ENCODE assay signal across 19 cellular contexts in genomic region chr7:22879285-22879684, GRCh38. TPM values are rescaled to one million over a fixed set of nuclear protein-coding genes. Genes with fewer than 3 reads are reported as not detected.
DNase-seq lines count a peak whose midpoint lies in the region; ATAC-seq and TF ChIP-seq lines count a peak whose summit lies in the region.
"Had no signal": no experiment of that assay in that cellular context is flagged by ENCODE, and none has a peak within 500 bp of the region (broad histone marks: within the 10 kb centered on the region; RNA-seq: fewer than 3 reads in every experiment).

No MANE protein-coding gene starts in this region.

- H3K79me1 ChIP-seq in mesendoderm (ENCODE audit: low read length): no peaks in the 10 kb centered on the region

- H3K4me3 ChIP-seq in GM23338 (no peak overlapping the region), mesendoderm (ENCODE audit: low read length) (no peak overlapping the region)
- H3K4me3 ChIP-seq: Peyer's patch had no signal

- no peak overlapping the region for H3K4me2 ChIP-seq in GM23338
- no peak overlapping the region for H3K4me2 ChIP-seq in mesendoderm (ENCODE audit: low read length)
- H3K4me2 ChIP-seq: KMS-11 had no signal

- H4K5ac ChIP-seq in mesendoderm (ENCODE audit: low read length): no peak overlapping the region

- TF ChIP-seq CTCF in GM23338 (conservative IDR thresholded peaks at IDR 0.05; ENCODE audit: low read depth in 2 of 2): no peak

- H2AFZ ChIP-seq in GM23338: peak overlapping the region; percentile 89

- WGBS in mesendoderm (ENCODE audit: extremely low coverage, insufficient coverage, low lambda C conversion rate): no CpG with 5 or more reads among the region's 4 CpGs

- peaks cover 10% of the 10 kb centered on the region; the same call in 2 of the 3 replicates for H3K9me3 Mint-ChIP-seq in GM23338

- no peak overlapping the region for H4K8ac ChIP-seq in mesendoderm (ENCODE audit: low read depth, low read length)

- no peaks in the 10 kb centered on the region for H4K20me1 ChIP-seq in GM23338 (replicated peaks; ENCODE audit: insufficient read depth)

- no peaks in the 10 kb centered on the region for H3F3A ChIP-seq in GM23338 (replicated peaks; ENCODE audit: low read depth)

- no peak overlapping the region for H2BK5ac ChIP-seq in mesendoderm (ENCODE audit: low read length)

- H3K23ac ChIP-seq in mesendoderm (ENCODE audit: low read length): no peak overlapping the region

- H3K4me1 Mint-ChIP-seq in GM23338: peaks cover 7% of the 10 kb centered on the region; the same call in 2 of the 3 replicates

- H3K4ac ChIP-seq in mesendoderm (ENCODE audit: low read depth, low read length): no peak overlapping the region

- H3K9ac ChIP-seq in mesendoderm (ENCODE audit: low read length): no peak overlapping the region
- H3K9ac ChIP-seq: KMS-11 had no signal

- H3K56ac ChIP-seq in mesendoderm (ENCODE audit: low read length): peak overlapping the region; percentile 54

- no peak overlapping the region for H2AK5ac ChIP-seq in mesendoderm (ENCODE audit: low read length)

- H3K27ac ChIP-seq in GM23338 (ENCODE audit: low read depth) (no peak overlapping the region), mesendoderm (ENCODE audit: low read depth, low read length) (no peak overlapping the region)
- H3K27ac ChIP-seq: KMS-11, Peyer's patch had no signal

- H3K27me3 Mint-ChIP-seq in GM23338 (ENCODE audit: insufficient read depth, low read depth, poor library complexity): peaks cover 6% of the 10 kb centered on the region

- DNase-seq in GM23338 (ENCODE audit: low spot score) (no peak), NOMO-1 (lab: John Stamatoyannopoulos, UW; ENCODE audit: unreplicated experiment in 2 of 2) (peak; percentile 27 to 54), SKM-1 (lab: John Stamatoyannopoulos, UW; ENCODE audit: unreplicated experiment) (peak; percentile 38), mesendoderm (no peak), Ammon's horn (ENCODE audit: low spot score) (no peak), activated T-cell treated with anti-CD3 and anti-CD28 coated beads for 4 hours (no peak), Right ventricle myocardium superior (no peak)
- DNase-seq: ACHN, DMS79 treated with DMSO at 0.1 percent for 48 hours, NCI-H1092 treated with DMSO at 0.1 percent for 48 hours, NCI-H146, NCI-H2029 treated with DMSO at 0.1 percent for 48 hours, NCI-H2171, Peyer's patch, T-helper 1 cell, T-helper 9 cell had no signal

- ATAC-seq in GM23338: no peak
- no peak for ATAC-seq in HG03439 (IDR thresholded peaks at IDR 0.05; ENCODE audit: unreplicated experiment)
- no peak for ATAC-seq in Right ventricle myocardium superior (ENCODE audit: poor library complexity)

- H3K79me2 ChIP-seq in GM23338 (replicated peaks; ENCODE audit: insufficient read depth) (no peaks in the 10 kb centered on the region), mesendoderm (ENCODE audit: control insufficient read depth, insufficient read depth, low read length) (no peaks in the 10 kb centered on the region)

- H2BK15ac ChIP-seq in mesendoderm (replicated peaks; ENCODE audit: low read depth): no peak overlapping the region

- peaks cover under 1% of the 10 kb centered on the region; the same call in 1 of the 2 replicates for H3K9me2 ChIP-seq in GM23338 (ENCODE audit: insufficient read depth)

- intact Hi-C loops in Right ventricle myocardium superior (cut with DNase I): no loop called here

- H3K4me3 Mint-ChIP-seq in GM23338: no peak overlapping the region

- 0 out of 3 replicates have a peak, but pooled peaks cover 3% of the 10 kb centered on the region for H3K36me3 Mint-ChIP-seq in GM23338 (ENCODE audit: low read depth)
- H3K36me3 Mint-ChIP-seq: CD14-positive monocyte had no signal

- H3K36me3 ChIP-seq in GM23338 (ENCODE audit: insufficient read depth): no peaks in the 10 kb centered on the region
- no peaks in the 10 kb centered on the region for H3K36me3 ChIP-seq in mesendoderm (ENCODE audit: control insufficient read depth, insufficient read depth, low read length)
- H3K36me3 ChIP-seq: Peyer's patch had no signal

- H2BK120ac ChIP-seq in mesendoderm (ENCODE audit: low read depth, low read length): no peak overlapping the region

- no peak overlapping the region for H3K18ac ChIP-seq in mesendoderm (ENCODE audit: low read length)

- H3K4me1 ChIP-seq in GM23338 (ENCODE audit: insufficient read depth) (no peaks in the 10 kb centered on the region), mesendoderm (ENCODE audit: control insufficient read depth, low read depth, low read length) (peaks cover 7% of the 10 kb centered on the region)
- H3K4me1 ChIP-seq: Peyer's patch had no signal

- no peaks in the 10 kb centered on the region for H3K27me3 ChIP-seq in GM23338 (ENCODE audit: insufficient read depth)
- H3K27me3 ChIP-seq in mesendoderm (ENCODE audit: insufficient read depth, low read length, poor library complexity): no peaks in the 10 kb centered on the region
- H3K27me3 ChIP-seq: Peyer's patch had no signal

- no peak overlapping the region for H3K27ac Mint-ChIP-seq in GM23338

TF ChIP-seq in GM23338, 12 proteins besides CTCF, POLR2A, EP300 and RAD21 (continues in another document):
- TF ChIP-seq EZH2phosphoT487 (IDR thresholded peaks at IDR 0.05; ENCODE audit: unreplicated experiment) (no peak), ZNF114 (CRISPR knock-in tag; IDR thresholded peaks at IDR 0.05) (no peak), NANOG (IDR thresholded peaks at IDR 0.05; ENCODE audit: borderline replicate concordance) (no peak), ZNF331 (CRISPR knock-in tag; IDR thresholded peaks at IDR 0.05; ENCODE audit: low read depth) (no peak), JUNB (IDR thresholded peaks at IDR 0.05; ENCODE audit: unreplicated experiment) (no peak), STAT1 (IDR thresholded peaks at IDR 0.05; ENCODE audit: unreplicated experiment) (no peak), EZH2 (IDR thresholded peaks at IDR 0.05; ENCODE audit: low read depth, unreplicated experiment) (no peak), POLR2AphosphoS5 (IDR thresholded peaks at IDR 0.05; ENCODE audit: low read depth) (no peak)
- TF ChIP-seq, protein P1, sequence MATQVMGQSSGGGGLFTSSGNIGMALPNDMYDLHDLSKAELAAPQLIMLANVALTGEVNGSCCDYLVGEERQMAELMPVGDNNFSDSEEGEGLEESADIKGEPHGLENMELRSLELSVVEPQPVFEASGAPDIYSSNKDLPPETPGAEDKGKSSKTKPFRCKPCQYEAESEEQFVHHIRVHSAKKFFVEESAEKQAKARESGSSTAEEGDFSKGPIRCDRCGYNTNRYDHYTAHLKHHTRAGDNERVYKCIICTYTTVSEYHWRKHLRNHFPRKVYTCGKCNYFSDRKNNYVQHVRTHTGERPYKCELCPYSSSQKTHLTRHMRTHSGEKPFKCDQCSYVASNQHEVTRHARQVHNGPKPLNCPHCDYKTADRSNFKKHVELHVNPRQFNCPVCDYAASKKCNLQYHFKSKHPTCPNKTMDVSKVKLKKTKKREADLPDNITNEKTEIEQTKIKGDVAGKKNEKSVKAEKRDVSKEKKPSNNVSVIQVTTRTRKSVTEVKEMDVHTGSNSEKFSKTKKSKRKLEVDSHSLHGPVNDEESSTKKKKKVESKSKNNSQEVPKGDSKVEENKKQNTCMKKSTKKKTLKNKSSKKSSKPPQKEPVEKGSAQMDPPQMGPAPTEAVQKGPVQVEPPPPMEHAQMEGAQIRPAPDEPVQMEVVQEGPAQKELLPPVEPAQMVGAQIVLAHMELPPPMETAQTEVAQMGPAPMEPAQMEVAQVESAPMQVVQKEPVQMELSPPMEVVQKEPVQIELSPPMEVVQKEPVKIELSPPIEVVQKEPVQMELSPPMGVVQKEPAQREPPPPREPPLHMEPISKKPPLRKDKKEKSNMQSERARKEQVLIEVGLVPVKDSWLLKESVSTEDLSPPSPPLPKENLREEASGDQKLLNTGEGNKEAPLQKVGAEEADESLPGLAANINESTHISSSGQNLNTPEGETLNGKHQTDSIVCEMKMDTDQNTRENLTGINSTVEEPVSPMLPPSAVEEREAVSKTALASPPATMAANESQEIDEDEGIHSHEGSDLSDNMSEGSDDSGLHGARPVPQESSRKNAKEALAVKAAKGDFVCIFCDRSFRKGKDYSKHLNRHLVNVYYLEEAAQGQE (IDR thresholded peaks at IDR 0.05; ENCODE audit: unreplicated experiment): no peak
- TF ChIP-seq, protein P2, sequence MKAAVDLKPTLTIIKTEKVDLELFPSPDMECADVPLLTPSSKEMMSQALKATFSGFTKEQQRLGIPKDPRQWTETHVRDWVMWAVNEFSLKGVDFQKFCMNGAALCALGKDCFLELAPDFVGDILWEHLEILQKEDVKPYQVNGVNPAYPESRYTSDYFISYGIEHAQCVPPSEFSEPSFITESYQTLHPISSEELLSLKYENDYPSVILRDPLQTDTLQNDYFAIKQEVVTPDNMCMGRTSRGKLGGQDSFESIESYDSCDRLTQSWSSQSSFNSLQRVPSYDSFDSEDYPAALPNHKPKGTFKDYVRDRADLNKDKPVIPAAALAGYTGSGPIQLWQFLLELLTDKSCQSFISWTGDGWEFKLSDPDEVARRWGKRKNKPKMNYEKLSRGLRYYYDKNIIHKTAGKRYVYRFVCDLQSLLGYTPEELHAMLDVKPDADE (IDR thresholded peaks at IDR 0.05): no peak

RNA-seq across cellular contexts. Expression of gene TOMM7, which starts 56.6 kb away (rescaled TPM):
- 131 and 164 TPM in 2 replicates for total RNA-seq in GM23338 (2014; rRNA removed; shearing (Covaris generic))
- 791 and 920 TPM in 2 replicates for polyA plus RNA-seq in GM23338 (2016; fragmentation: Nextera tagmentation; extraction: Ambion mirVana)
- 769 TPM for polyA plus RNA-seq in mesendoderm (2013, experiment 1 of 2)
- 773 TPM for polyA plus RNA-seq in mesendoderm (2013, experiment 2 of 2)
- 634 TPM for total RNA-seq in Right ventricle myocardium superior

Comparison
In these comparisons a context has a peak if more than half of its experiments do, and no peak if none do; other contexts are left out.
1. DNase-seq: peak in NOMO-1 (2 of 2) and SKM-1 (single experiment); none in GM23338 (single experiment), mesendoderm (single experiment), Ammon's horn (single experiment), activated T-cell treated with anti-CD3 and anti-CD28 coated beads for 4 hours (single experiment) and Right ventricle myocardium superior (single experiment).